In genomic region chr6:108531332-108531731, GRCh38 we compare ENCODE assay signal across 18 cellular contexts. TPM values are rescaled to one million over a fixed set of nuclear protein-coding genes. Genes with fewer than 3 reads are reported as not detected.
DNase-seq lines count a peak whose midpoint lies in the region; ATAC-seq, FAIRE-seq and TF ChIP-seq lines count a peak whose summit lies in the region.
"Had no signal": no experiment of that assay in that cellular context is flagged by ENCODE, and none has a peak within 500 bp of the region (broad histone marks: within the 10 kb centered on the region; RNA-seq: fewer than 3 reads in every experiment).

No MANE protein-coding gene starts in this region.

- POLR2A ChIA-PET in HCT116 (lab: Charles Lee) = no interaction called here

- H3K9me2 ChIP-seq in HCT116 (ENCODE audit: insufficient read depth) (no peaks in the 10 kb centered on the region), MM.1S (replicated peaks; ENCODE audit: insufficient read depth, low read length) (no peaks in the 10 kb centered on the region)

- no peak overlapping the region for H2AFZ ChIP-seq in HCT116 (ENCODE audit: low read depth, low read length, poor library complexity, severe bottlenecking)
- H2AFZ ChIP-seq in keratinocyte (ENCODE audit: control insufficient read depth, low read length) = no peak overlapping the region
- no peak overlapping the region for H2AFZ ChIP-seq in MM.1S (ENCODE audit: low read length)

- H3K9me1 ChIP-seq in keratinocyte (ENCODE audit: control insufficient read depth, extremely low read depth, insufficient read depth, low read length) = no peaks in the 10 kb centered on the region

- dilution Hi-C loops in keratinocyte (cut with MboI; ENCODE audit: extremely low pct_ligation_motif_present, low sequenced_read_pairs) = no loop called here

- H3F3A ChIP-seq in MM.1S (ENCODE audit: insufficient read depth, low read length) = no peaks in the 10 kb centered on the region

- H3K9me3 ChIP-seq in HCT116 (ENCODE audit: control insufficient read depth in 1 of 2, insufficient read depth in 1 of 2, low read depth in 1 of 2, low read length in 2 of 2) = no peaks in the 10 kb centered on the region
- H3K9me3 ChIP-seq in WERI-Rb-1 (ENCODE audit: severe bottlenecking) = no peaks in the 10 kb centered on the region
- no peaks in the 10 kb centered on the region for H3K9me3 ChIP-seq in keratinocyte (ENCODE audit: control insufficient read depth, low read depth, low read length)
- no peaks in the 10 kb centered on the region for H3K9me3 ChIP-seq in MM.1S (replicated peaks; ENCODE audit: insufficient read depth, low read length)

- no TSS peak for BruUV-seq in HCT116 (replicated peaks; lab: Mats Ljungman, UMichigan)

- H4K20me1 ChIP-seq in HCT116 (ENCODE audit: insufficient read depth) = no peaks in the 10 kb centered on the region
- H4K20me1 ChIP-seq in keratinocyte (ENCODE audit: control insufficient read depth, extremely low read depth, insufficient read depth, low read length) = no peaks in the 10 kb centered on the region
- H4K20me1 ChIP-seq in MM.1S (ENCODE audit: insufficient read depth, low read length) = no peaks in the 10 kb centered on the region

- no peak for FAIRE-seq in keratinocyte (lab: Jason Lieb, UNC)

- H3K4me1 ChIP-seq in HCT116 (ENCODE audit: control insufficient read depth in 1 of 2, insufficient read depth in 2 of 2, low read length in 2 of 2) (peaks cover 0 to 6% of the 10 kb centered on the region in 2 experiments; a peak in 1 of 4 replicates), keratinocyte (ENCODE audit: control insufficient read depth, extremely low read depth, insufficient read depth, low read length) (no peaks in the 10 kb centered on the region), MM.1S (ENCODE audit: low read length) (no peaks in the 10 kb centered on the region)

- peak; percentile 42; the same call in 1 of the 2 replicates for TF ChIP-seq RAD21 in HCT116 (IDR thresholded peaks at IDR 0.05; ENCODE audit: low read depth)

- RAD21 ChIA-PET in HCT116 (lab: Charles Lee; ENCODE audit: low non-redundant PET in 1 of 2, low total read pairs in 2 of 2, uncharacterized antibody in 2 of 2, unreplicated experiment in 2 of 2) = interaction anchor here in 1 of 2 experiments (1.3 kb wide), 1 partner anchor 362 kb away, joined by 7 read pairs; no protein-coding TSS in a partner anchor

- no peaks in the 10 kb centered on the region for H3K27me3 ChIP-seq in HCT116 (ENCODE audit: insufficient read depth, low read length)
- H3K27me3 ChIP-seq in WERI-Rb-1 (ENCODE audit: insufficient read depth, low read depth, severe bottlenecking) = no peaks in the 10 kb centered on the region
- no peaks in the 10 kb centered on the region for H3K27me3 ChIP-seq in keratinocyte (ENCODE audit: control insufficient read depth, extremely low read depth, insufficient read depth, low read length)
- no peaks in the 10 kb centered on the region for H3K27me3 ChIP-seq in MM.1S (replicated peaks; ENCODE audit: insufficient read depth, low read length)

- DNase-seq in DMS 273 (lab: John Stamatoyannopoulos, UW; ENCODE audit: unreplicated experiment) (peak; percentile 29), DMS 273 treated with DMSO at 0.1 percent for 48 hours (lab: John Stamatoyannopoulos, UW) (no peak), HCT116 (ENCODE audit: low read depth, low spot score) (no peak), WERI-Rb-1 (no peak), keratinocyte (ENCODE audit: low read depth, low spot score) (no peak), hippocampal formation (lab: John Stamatoyannopoulos, UW) (no peak), pons (ENCODE audit: low spot score) (no peak), MM.1S (no peak)
- DNase-seq: 8988T, C1 segment of cervical spinal cord, HCEC 1CT, KG1, NCI-H1092 treated with DMSO at 0.1 percent for 48 hours, NCI-H1694, Right ventricle myocardium superior had no signal

- TF ChIP-seq CTCF in HCT116 (IDR thresholded peaks at IDR 0.05 in 2 of 3, conservative IDR thresholded peaks at IDR 0.05 in 1 of 3; ENCODE audit: borderline replicate concordance in 1 of 3, insufficient read depth in 1 of 3, low read depth in 2 of 3, low read length in 2 of 3) (peak; percentile 19 to 31 (median 21); a peak in 3 of 6 replicates), WERI-Rb-1 (IDR thresholded peaks at IDR 0.05; ENCODE audit: low read depth, low read length) (peak; percentile 40), keratinocyte (optimal IDR thresholded peaks at IDR 0.05 in 1 of 3, IDR thresholded peaks at IDR 0.05 in 1 of 3, conservative IDR thresholded peaks at IDR 0.05 in 1 of 3; ENCODE audit: extremely low read depth in 1 of 3, insufficient read depth in 2 of 3, low read length in 3 of 3) (peak in 2 of 3 experiments; percentile 10 to 26), MM.1S (IDR thresholded peaks at IDR 0.05; ENCODE audit: low read length) (no peak)

- no peaks in the 10 kb centered on the region for H3K79me2 ChIP-seq in HCT116 (ENCODE audit: insufficient read depth, low read length)
- H3K79me2 ChIP-seq in keratinocyte (ENCODE audit: control insufficient read depth, insufficient read depth, low read length) = no peaks in the 10 kb centered on the region
- no peaks in the 10 kb centered on the region for H3K79me2 ChIP-seq in MM.1S (ENCODE audit: low read length)

- no peak overlapping the region for H3K9ac ChIP-seq in HCT116 (ENCODE audit: low read length)
- no peak overlapping the region for H3K9ac ChIP-seq in keratinocyte (ENCODE audit: control insufficient read depth, extremely low read depth, insufficient read depth, low read length)
- no peak overlapping the region for H3K9ac ChIP-seq in MM.1S (ENCODE audit: low read length)

- intact Hi-C loops in HCT116 (cut with micrococcal nuclease) = no loop called here

- H3K27ac ChIP-seq in HCT116 (ENCODE audit: low read depth, low read length) = no peak overlapping the region
- H3K27ac ChIP-seq in WERI-Rb-1 = no peak overlapping the region
- no peak overlapping the region for H3K27ac ChIP-seq in keratinocyte (ENCODE audit: control insufficient read depth, insufficient read depth, low read length)
- H3K27ac ChIP-seq in MM.1S (ENCODE audit: low read length) = no peak overlapping the region
- H3K27ac ChIP-seq: HL-60 had no signal

- no peak overlapping the region for H3K4me2 ChIP-seq in HCT116 (ENCODE audit: low read length)
- no peak overlapping the region for H3K4me2 ChIP-seq in keratinocyte (ENCODE audit: control insufficient read depth, extremely low read depth, insufficient read depth, low read depth, low read length)
- H3K4me2 ChIP-seq in MM.1S (ENCODE audit: low read depth, low read length) = no peak overlapping the region

- CTCF ChIA-PET in HCT116 (lab: Charles Lee) = interaction anchor here (2.3 kb wide), 1 partner anchor 362 kb away, joined by 7 read pairs; no protein-coding TSS in a partner anchor

- H3K4me3 ChIP-seq in HCT116 (replicated peaks in 1 of 2; ENCODE audit: low read depth in 1 of 2, low read length in 2 of 2) (no peak overlapping the region), WERI-Rb-1 (ENCODE audit: low read depth, low read length) (no peak overlapping the region), keratinocyte (ENCODE audit: control insufficient read depth in 2 of 3, extremely low read depth in 1 of 3, insufficient read depth in 2 of 3, low read depth in 1 of 3, low read length in 3 of 3) (no peak overlapping the region), MM.1S (ENCODE audit: low read length) (no peak overlapping the region)

- peak; percentile 74 for ATAC-seq in HCT116
- ATAC-seq: Panc1, SK-N-SH treated with all-trans-retinoic acid at 6 μM for 48 hours had no signal

- no peak for TF ChIP-seq POLR2A in HCT116 (IDR thresholded peaks at IDR 0.05; ENCODE audit: borderline replicate concordance, extremely low read depth, insufficient read depth, insufficient read length)

- H3K36me3 ChIP-seq in HCT116 (ENCODE audit: control insufficient read depth in 1 of 2, insufficient read depth in 2 of 2, low read length in 2 of 2) = no peaks in the 10 kb centered on the region
- no peaks in the 10 kb centered on the region for H3K36me3 ChIP-seq in WERI-Rb-1
- H3K36me3 ChIP-seq in keratinocyte (ENCODE audit: control insufficient read depth in 2 of 2, extremely low read depth in 1 of 2, insufficient read depth in 2 of 2, low read length in 2 of 2) = no peaks in the 10 kb centered on the region
- H3K36me3 ChIP-seq in MM.1S (replicated peaks; ENCODE audit: insufficient read depth, low read length) = no peaks in the 10 kb centered on the region

TF ChIP-seq in HCT116, 20 proteins besides CTCF, POLR2A, EP300 and RAD21 (continues in another document):
- TF ChIP-seq ZNF274 (IDR thresholded peaks at IDR 0.05; ENCODE audit: low read depth, low read length) = no peak
- TF ChIP-seq, protein P1, sequence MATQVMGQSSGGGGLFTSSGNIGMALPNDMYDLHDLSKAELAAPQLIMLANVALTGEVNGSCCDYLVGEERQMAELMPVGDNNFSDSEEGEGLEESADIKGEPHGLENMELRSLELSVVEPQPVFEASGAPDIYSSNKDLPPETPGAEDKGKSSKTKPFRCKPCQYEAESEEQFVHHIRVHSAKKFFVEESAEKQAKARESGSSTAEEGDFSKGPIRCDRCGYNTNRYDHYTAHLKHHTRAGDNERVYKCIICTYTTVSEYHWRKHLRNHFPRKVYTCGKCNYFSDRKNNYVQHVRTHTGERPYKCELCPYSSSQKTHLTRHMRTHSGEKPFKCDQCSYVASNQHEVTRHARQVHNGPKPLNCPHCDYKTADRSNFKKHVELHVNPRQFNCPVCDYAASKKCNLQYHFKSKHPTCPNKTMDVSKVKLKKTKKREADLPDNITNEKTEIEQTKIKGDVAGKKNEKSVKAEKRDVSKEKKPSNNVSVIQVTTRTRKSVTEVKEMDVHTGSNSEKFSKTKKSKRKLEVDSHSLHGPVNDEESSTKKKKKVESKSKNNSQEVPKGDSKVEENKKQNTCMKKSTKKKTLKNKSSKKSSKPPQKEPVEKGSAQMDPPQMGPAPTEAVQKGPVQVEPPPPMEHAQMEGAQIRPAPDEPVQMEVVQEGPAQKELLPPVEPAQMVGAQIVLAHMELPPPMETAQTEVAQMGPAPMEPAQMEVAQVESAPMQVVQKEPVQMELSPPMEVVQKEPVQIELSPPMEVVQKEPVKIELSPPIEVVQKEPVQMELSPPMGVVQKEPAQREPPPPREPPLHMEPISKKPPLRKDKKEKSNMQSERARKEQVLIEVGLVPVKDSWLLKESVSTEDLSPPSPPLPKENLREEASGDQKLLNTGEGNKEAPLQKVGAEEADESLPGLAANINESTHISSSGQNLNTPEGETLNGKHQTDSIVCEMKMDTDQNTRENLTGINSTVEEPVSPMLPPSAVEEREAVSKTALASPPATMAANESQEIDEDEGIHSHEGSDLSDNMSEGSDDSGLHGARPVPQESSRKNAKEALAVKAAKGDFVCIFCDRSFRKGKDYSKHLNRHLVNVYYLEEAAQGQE (IDR thresholded peaks at IDR 0.05; ENCODE audit: low read depth) = no peak

RNA-seq across cellular contexts. Expression of gene FOXO3, which starts 29.4 kb away (rescaled TPM):
- 40.0 TPM for total RNA-seq in HCT116 (2021; ENCODE audit: unreplicated experiment)
- 20.9 and 25.9 TPM in 2 replicates for polyA plus RNA-seq in HCT116 (2012)
- polyA plus RNA-seq in keratinocyte = 17.6 to 22.5 TPM (median 20.4 TPM) in 3 replicates
- polyA plus RNA-seq in keratinocyte (2011; ENCODE audit: low read depth) = 19.2 TPM
- polyA plus RNA-seq in keratinocyte (2011; cell fraction: cytosol; rRNA removed) = 14.3 and 17.3 TPM in 2 replicates
- polyA plus RNA-seq in keratinocyte (2011; cell fraction: nucleus; rRNA removed) = 28.1 and 29.4 TPM in 2 replicates
- polyA plus RNA-seq in keratinocyte (2012; ENCODE audit: low replicate concordance) = 17.0 and 39.7 TPM in 2 replicates
- polyA minus RNA-seq in keratinocyte = 95.4 to 137 TPM (median 123 TPM) in 3 replicates
- polyA minus RNA-seq in keratinocyte (2011; cell fraction: cytosol; rRNA and poly(A)+ RNA removed) = 45.5 TPM
- 54.6 and 69.6 TPM in 2 replicates for polyA minus RNA-seq in keratinocyte (2011; cell fraction: nucleus; rRNA and poly(A)+ RNA removed)
